8 cellular contexts compared by ENCODE assay signal in genomic region chr17:17591408-17592265, GRCh38. TPM values are rescaled to one million over a fixed set of nuclear protein-coding genes. Genes with fewer than 3 reads are reported as not detected.
A peak's percentile ranks its signal among the peaks of the same experiment; 100 is the strongest.
DNase-seq lines count a peak whose midpoint lies in the region; ATAC-seq and TF ChIP-seq lines count a peak whose summit lies in the region.

TSS of gene PEMT (minus strand) at chr17:17591708. CDS start at chr17:17591626, 82 bp downstream.

- peaks cover 14 to 37% (median 29%) of the 10 kb centered on the region in 6 donors for H3K4me1 ChIP-seq in spleen

- peak within 1 kb of the TSS; percentile 84 for H3K27ac Mint-ChIP-seq in activated B cell treated with CpG ODN at 0.5 μM for 24 hours

- TF ChIP-seq POLR2A in GM18951 (IDR thresholded peaks at IDR 0.05; ENCODE audit: extremely low read depth, insufficient read depth, insufficient read length) = peak; percentile 85
- no peak for TF ChIP-seq POLR2A in spleen (IDR thresholded peaks at IDR 0.05)

- peak within 1 kb of the TSS; percentile 89 for H3K27ac ChIP-seq in caudate nucleus (ENCODE audit: low read depth, low read length)
- H3K27ac ChIP-seq in spleen = peak within 1 kb of the TSS; percentile 83 to 93 (median 91)

- H3K27me3 ChIP-seq in spleen (replicated peaks in 1 of 7) = no peaks in the 10 kb centered on the region

- 0 to 1% (median 0%) methylated on average over 36 to 76 of the region's 76 CpGs for WGBS in spleen, 5 donors

- H3K4me3 Mint-ChIP-seq in activated B cell treated with CpG ODN at 0.5 μM for 24 hours = peak within 1 kb of the TSS; percentile 90

- H3K36me3 ChIP-seq in spleen = no peaks in the 10 kb centered on the region

- no peaks in the 10 kb centered on the region for H3K9me3 ChIP-seq in spleen

- intact Hi-C loops in activated B cell treated with CpG ODN at 0.5 μM for 24 hours (cut with micrococcal nuclease) = loop anchor here (1.0 to 5.0 kb wide), 12 partner anchors 36 to 1055 kb away; partner anchors contain the start of genes ATPAF2, DRC3, DRG2 and FLCN
- intact Hi-C loops in spleen (cut with DNase I; ENCODE audit: low total_unique reads) = no loop called here

- ATAC-seq in HG03196 (IDR thresholded peaks at IDR 0.05; ENCODE audit: unreplicated experiment) = peak; percentile 90
- peak; percentile 94 for ATAC-seq in activated B cell treated with CpG ODN at 0.5 μM for 24 hours (ENCODE audit: low read depth)

- no peaks in the 10 kb centered on the region for H3K27me3 Mint-ChIP-seq in activated B cell treated with CpG ODN at 0.5 μM for 24 hours

- peaks cover 15% of the 10 kb centered on the region for H3K4me1 Mint-ChIP-seq in activated B cell treated with CpG ODN at 0.5 μM for 24 hours

- POLR2A ChIA-PET in activated B cell treated with CpG ODN at 0.5 μM for 24 hours (lab: Charles Lee) = interaction anchor here (1.0 to 1.6 kb wide), 4 partner anchors 22 to 381 kb away, joined by 3 to 6 read pairs (median 4); partner anchors contain the start of genes DRC3 and TOM1L2

- peaks cover 7% of the 10 kb centered on the region for H3K36me3 Mint-ChIP-seq in activated B cell treated with CpG ODN at 0.5 μM for 24 hours (ENCODE audit: low read depth)

- DNase-seq in AG08395 (ENCODE audit: low spot score) (peak; percentile 96), NCI-H345 (lab: John Stamatoyannopoulos, UW) (peak; percentile 96), activated B cell treated with CpG ODN at 0.5 μM for 24 hours (peak; percentile 88), caudate nucleus (lab: John Stamatoyannopoulos, UW) (peak; percentile 75 to 99 (median 96)), inferior parietal cortex (ENCODE audit: extremely low spot score) (peak; percentile 98), spleen (peak; percentile 97)

- peak within 1 kb of the TSS; percentile 77 to 97 (median 90) for H3K4me3 ChIP-seq in spleen

- TF ChIP-seq CTCF in activated B cell treated with CpG ODN at 0.5 μM for 24 hours (IDR thresholded peaks at IDR 0.05) (no peak), spleen (IDR thresholded peaks at IDR 0.05 in 8 of 11, conservative IDR thresholded peaks at IDR 0.05 in 3 of 11) (peak in 4 of 11 experiments; percentile 16 to 44 (median 18))

- in situ Hi-C loops in GM18951 (cut with MboI; ENCODE audit: low sequenced_read_pairs, unreplicated experiment) = no loop called here

- CTCF ChIA-PET in activated B cell treated with CpG ODN at 0.5 μM for 24 hours (lab: Charles Lee) = interaction anchor here (1.2 kb wide), 1 partner anchor 95 kb away, joined by 4 read pairs; no protein-coding TSS in a partner anchor

- H3K9me3 Mint-ChIP-seq in activated B cell treated with CpG ODN at 0.5 μM for 24 hours = no peaks in the 10 kb centered on the region

RNA-seq across cellular contexts. Expression of gene PEMT, which starts in this region (rescaled TPM):
- 11.4 and 12.2 TPM in 2 replicates for total RNA-seq in activated B cell treated with CpG ODN at 0.5 μM for 24 hours
- total RNA-seq in spleen = 10 to 100 TPM in 5 of 7 donors, 1 to 10 TPM in 2; 8.9 to 16.4 (median 14.3) TPM
- polyA plus RNA-seq in spleen = 10 to 100 TPM; 11.6 to 21.3 (median 18.9) TPM

Comparison
In these comparisons a context has a peak if more than half of its experiments do, and no peak if none do; other contexts are left out.
1. Peak in every context shown above with its lines: DNase-seq, ATAC-seq, H3K4me3 ChIP-seq and H3K27ac ChIP-seq.